Comparison of ENCODE assay signal across 10 cellular contexts in the genomic region with DNA sequence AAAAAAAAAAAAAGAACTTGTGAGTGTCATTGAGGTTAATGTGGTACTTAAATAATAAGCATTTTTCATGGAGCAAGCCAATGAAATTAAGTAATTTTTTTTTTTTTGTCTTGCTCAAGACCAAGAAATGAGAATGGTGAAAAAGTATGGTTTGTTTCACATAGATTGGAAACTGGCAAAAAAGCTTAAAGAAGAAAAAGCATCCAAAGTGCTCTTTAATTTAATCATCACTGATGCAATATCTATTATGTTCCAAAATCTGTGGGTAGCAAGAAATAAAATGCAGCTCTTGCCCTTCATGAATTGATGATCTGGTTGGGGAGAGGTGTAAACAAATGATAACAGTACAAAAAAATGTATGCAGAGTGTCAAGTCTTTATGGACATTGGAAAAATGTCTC.
"Had no signal": no experiment of that assay in that cellular context is flagged by ENCODE, and none has a peak within 500 bp of the region (broad histone marks: within the 10 kb centered on the region; RNA-seq: fewer than 3 reads in every experiment).

No MANE protein-coding gene starts in this region.

- H2AFZ ChIP-seq: GM23248, GM23338 had no signal

- DNase-seq: GM23248, GOT3, H7, H9, HCEC 1CT, HFFc6 had no signal

- H3K4me1 ChIP-seq: HAP-1 had no signal

- H3K9ac ChIP-seq: GM23248 had no signal

- H3K4me2 ChIP-seq: GM23338 had no signal

- H3K27ac ChIP-seq: GM23248 had no signal

- H3K4me3 ChIP-seq: GM23248, GM23338, HAP-1 had no signal

- H3K9me3 ChIP-seq: HAP-1 had no signal

- FAIRE-seq: H1 had no signal

- ATAC-seq: GM23338, HCT116 had no signal

- H3K36me3 ChIP-seq: HAP-1 had no signal
